Comparison of ENCODE assay signal across 22 cellular contexts in genomic region chr11:69154938-69155301, GRCh38. TPM values are rescaled to one million over a fixed set of nuclear protein-coding genes. Genes with fewer than 3 reads are reported as not detected.
"Had no signal": no experiment of that assay in that cellular context is flagged by ENCODE, and none has a peak within 500 bp of the region (broad histone marks: within the 10 kb centered on the region; RNA-seq: fewer than 3 reads in every experiment).

No MANE protein-coding gene starts in this region.

- H3K4me3 ChIP-seq: dorsolateral prefrontal cortex, hepatocyte, lower lobe of right lung, smooth muscle cell, testis, tibial artery, upper lobe of left lung had no signal

- H3K27ac ChIP-seq: hepatocyte, lower lobe of right lung, parathyroid adenoma, tibial artery had no signal

- H3K36me3 Mint-ChIP-seq: natural killer cell had no signal

- H3K36me3 ChIP-seq: lower lobe of right lung, tibial artery, upper lobe of left lung had no signal

- H3K27me3 ChIP-seq: dorsolateral prefrontal cortex, testis, tibial artery, upper lobe of left lung had no signal

- H3K4me2 ChIP-seq: hepatocyte, smooth muscle cell had no signal

- ATAC-seq: left colon, left ventricle myocardium superior, lower lobe of right lung, natural killer cell, sciatic nerve had no signal

- H3K27ac Mint-ChIP-seq: natural killer cell, progenitor cell of endocrine pancreas had no signal

- H3K9me3 ChIP-seq: lower lobe of right lung, testis, tibial artery, upper lobe of left lung had no signal

- H3K4me3 Mint-ChIP-seq: natural killer cell had no signal

- H2AFZ ChIP-seq: hepatocyte, parathyroid adenoma had no signal

- H3K4me1 ChIP-seq: parathyroid adenoma had no signal

- DNase-seq: cortex of kidney; dorsolateral prefrontal cortex; effector CD4-positive, alpha-beta T cell; kidney; left colon; lower lobe of right lung; natural killer cell; stimulated activated CD4-positive, alpha-beta T cell treated with anti-CD3 and anti-CD28 coated beads, Interleukin-12 subunit alpha, Interleukin-12 subunit beta, amount 100 ng/mL, for 4 hours; stimulated activated CD4-positive, alpha-beta T cell treated with anti-CD3 and anti-CD28 coated beads, Interleukin-1b, Interleukin-23, amount 100 ng/mL, for 48 hours; stimulated activated CD4-positive, alpha-beta T cell treated with anti-CD3 and anti-CD28 coated beads, Interleukin-4, amount 100 ng/mL, for 1 hour; stimulated activated CD8-positive, alpha-beta memory T cell treated with anti-CD3 and anti-CD28 coated beads, Interleukin-4, amount 100 ng/mL, for 48 hours; substantia nigra; testis had no signal

- H3K4me1 Mint-ChIP-seq: natural killer cell had no signal

- H3K79me2 ChIP-seq: hepatocyte, parathyroid adenoma had no signal

- H3K9ac ChIP-seq: parathyroid adenoma had no signal

- H3K9me3 Mint-ChIP-seq: natural killer cell had no signal

RNA-seq across cellular contexts. Expression of gene SMIM38, which starts 0.8 kb away (rescaled TPM):
- total RNA-seq: glomerular endothelial cell, left ventricle myocardium superior, lower lobe of right lung had no signal
- polyA plus RNA-seq: smooth muscle cell had no signal
